15 cellular contexts compared by ENCODE assay signal in the genomic region with DNA sequence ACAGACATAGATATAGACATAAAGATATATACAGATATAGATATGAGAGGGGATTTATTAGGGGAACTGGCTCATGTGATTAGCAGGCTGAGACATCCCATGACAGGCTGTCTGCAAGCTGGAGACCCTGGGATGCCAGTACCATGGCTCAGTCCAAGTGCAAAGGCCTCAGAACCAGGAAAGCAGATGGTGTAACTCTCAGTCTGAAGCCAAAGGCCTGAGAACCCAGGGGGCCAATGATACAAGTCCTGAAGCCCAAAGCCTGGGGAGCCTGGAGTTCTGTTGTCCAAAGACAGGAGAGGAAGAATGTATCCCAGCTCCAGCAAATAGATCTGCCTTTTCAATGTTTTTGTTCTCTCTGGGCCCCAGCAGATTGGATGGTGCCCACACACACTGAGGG. TPM values are rescaled to one million over a fixed set of nuclear protein-coding genes. Genes with fewer than 3 reads are reported as not detected.
DNase-seq lines count a peak whose midpoint lies in the region; ATAC-seq and TF ChIP-seq lines count a peak whose summit lies in the region.
"Had no signal": no experiment of that assay in that cellular context is flagged by ENCODE, and none has a peak within 500 bp of the region (broad histone marks: within the 10 kb centered on the region; RNA-seq: fewer than 3 reads in every experiment).

No MANE protein-coding gene starts in this region.

- in situ Hi-C loops in G401 (cut with HindIII; ENCODE audit: low sequenced_read_pairs), result no loop called here

- peaks cover 80% of the 10 kb centered on the region for H4K20me1 ChIP-seq in hepatocyte (ENCODE audit: insufficient read depth, poor library complexity, severe bottlenecking)

- H3K4me3 ChIP-seq in WERI-Rb-1 (ENCODE audit: low read depth, low read length) (no peak overlapping the region), hepatocyte (no peak overlapping the region), skeletal muscle satellite cell (ENCODE audit: low read length) (no peak overlapping the region)
- H3K4me3 ChIP-seq: thyroid gland had no signal

- no peak overlapping the region for H2AFZ ChIP-seq in hepatocyte

- H3K79me2 ChIP-seq in hepatocyte, result peaks cover 91% of the 10 kb centered on the region

- TF ChIP-seq CTCF in WERI-Rb-1 (IDR thresholded peaks at IDR 0.05; ENCODE audit: low read depth, low read length), result no peak
- no peak for TF ChIP-seq CTCF in hepatocyte (IDR thresholded peaks at IDR 0.05; ENCODE audit: poor library complexity)

- ATAC-seq in GM19463 (IDR thresholded peaks at IDR 0.05; ENCODE audit: unreplicated experiment), result no peak
- ATAC-seq in GM19395 (IDR thresholded peaks at IDR 0.05; ENCODE audit: unreplicated experiment), result no peak
- ATAC-seq: activated CD8-positive, alpha-beta T cell treated with anti-CD3 and anti-CD28 coated beads, Interleukin-2, amount 10 ng/mL, durations not matched to agents 7 days and 5 days; SK-N-SH treated with all-trans-retinoic acid at 6 μM for 48 hours had no signal

- peak overlapping the region; percentile 16 for H3K9ac ChIP-seq in skeletal muscle satellite cell (ENCODE audit: low read depth, low read length)

- H3K4me1 ChIP-seq in hepatocyte (ENCODE audit: insufficient read depth), result peaks cover 27% of the 10 kb centered on the region
- H3K4me1 ChIP-seq in skeletal muscle satellite cell (ENCODE audit: control insufficient read depth, insufficient read depth, low read length), result peaks cover 70% of the 10 kb centered on the region

- H3K9me2 ChIP-seq in hepatocyte (replicated peaks; ENCODE audit: insufficient read depth), result no peaks in the 10 kb centered on the region

- H3K4me2 ChIP-seq in hepatocyte, result peak overlapping the region; percentile 78
- no peak overlapping the region for H3K4me2 ChIP-seq in skeletal muscle satellite cell (ENCODE audit: low read length)

- DNase-seq in G401 (ENCODE audit: low spot score) (peak; percentile 72), WERI-Rb-1 (no peak), hepatocyte (ENCODE audit: low spot score) (no peak), GOT3 (lab: John Stamatoyannopoulos, UW) (no peak)
- DNase-seq: activated CD8-positive, alpha-beta T cell treated with anti-CD3 and anti-CD28 coated beads, Interleukin-2, amount 10 ng/mL, durations not matched to agents 7 days and 5 days; activated gamma-delta T cell; GF-D8; NCI-H1105; thyroid gland had no signal

- no peaks in the 10 kb centered on the region; the same call in 1 of the 2 replicates for H3K36me3 ChIP-seq in WERI-Rb-1
- H3K36me3 ChIP-seq in hepatocyte (replicated peaks; ENCODE audit: insufficient read depth, low read depth), result no peaks in the 10 kb centered on the region
- H3K36me3 ChIP-seq in skeletal muscle satellite cell (ENCODE audit: insufficient read depth, low read length), result peaks cover 2% of the 10 kb centered on the region
- H3K36me3 ChIP-seq: thyroid gland had no signal

- H3K9me3 ChIP-seq in WERI-Rb-1 (ENCODE audit: severe bottlenecking) (no peaks in the 10 kb centered on the region), hepatocyte (ENCODE audit: low read depth) (no peaks in the 10 kb centered on the region), skeletal muscle satellite cell (replicated peaks; ENCODE audit: low read length) (no peaks in the 10 kb centered on the region)
- H3K9me3 ChIP-seq: thyroid gland had no signal

- H3K27me3 ChIP-seq in WERI-Rb-1 (ENCODE audit: insufficient read depth, low read depth, severe bottlenecking) (no peaks in the 10 kb centered on the region), hepatocyte (no peaks in the 10 kb centered on the region), skeletal muscle satellite cell (ENCODE audit: control insufficient read depth, insufficient read depth, low read length) (no peaks in the 10 kb centered on the region)
- H3K27me3 ChIP-seq: thyroid gland had no signal

- H3K27ac ChIP-seq in WERI-Rb-1, result peak overlapping the region; percentile 2; the same call in 1 of the 2 replicates
- no peak overlapping the region for H3K27ac ChIP-seq in hepatocyte
- H3K27ac ChIP-seq: thyroid gland had no signal

RNA-seq across cellular contexts. Expression of a gene that starts 5.5 kb away (rescaled TPM):
- 75.4 and 105 TPM in 2 replicates for total RNA-seq in G401 (2014; rRNA removed; shearing (Covaris generic))
- total RNA-seq in hepatocyte, result 171 and 174 TPM in 2 replicates
- polyA plus RNA-seq in hepatocyte, result 66.9 and 81.8 TPM in 2 replicates
- total RNA-seq in skeletal muscle satellite cell (2012; rRNA removed), result 123 and 129 TPM in 2 replicates

RNA-seq across cellular contexts. Expression of a gene that starts 21.1 kb away (rescaled TPM):
- not detected in 2 replicates for total RNA-seq in G401 (2014; rRNA removed; shearing (Covaris generic))
- 2.2 and 2.7 TPM in 2 replicates for total RNA-seq in hepatocyte
- polyA plus RNA-seq in hepatocyte, result 10.0 and 11.0 TPM in 2 replicates
- not detected in 2 replicates for total RNA-seq in skeletal muscle satellite cell (2012; rRNA removed)
- total RNA-seq: activated CD8-positive, alpha-beta T cell treated with anti-CD3 and anti-CD28 coated beads, Interleukin-2, amount 10 ng/mL, durations not matched to agents 7 days and 5 days; progenitor cell of endocrine pancreas; thyroid gland had no signal
- polyA plus RNA-seq: IgD-negative memory B cell had no signal

RNA-seq across cellular contexts. Expression of a gene that starts 52.7 kb away (rescaled TPM):
- total RNA-seq in G401 (2014; rRNA removed; shearing (Covaris generic)), result 178 and 222 TPM in 2 replicates
- total RNA-seq in hepatocyte, result 76.4 and 80.7 TPM in 2 replicates
- polyA plus RNA-seq in hepatocyte, result 122 and 144 TPM in 2 replicates
- total RNA-seq in skeletal muscle satellite cell (2012; rRNA removed), result 66.4 and 83.0 TPM in 2 replicates
